ENCODE assay signal across 28 cellular contexts in the genomic region with DNA sequence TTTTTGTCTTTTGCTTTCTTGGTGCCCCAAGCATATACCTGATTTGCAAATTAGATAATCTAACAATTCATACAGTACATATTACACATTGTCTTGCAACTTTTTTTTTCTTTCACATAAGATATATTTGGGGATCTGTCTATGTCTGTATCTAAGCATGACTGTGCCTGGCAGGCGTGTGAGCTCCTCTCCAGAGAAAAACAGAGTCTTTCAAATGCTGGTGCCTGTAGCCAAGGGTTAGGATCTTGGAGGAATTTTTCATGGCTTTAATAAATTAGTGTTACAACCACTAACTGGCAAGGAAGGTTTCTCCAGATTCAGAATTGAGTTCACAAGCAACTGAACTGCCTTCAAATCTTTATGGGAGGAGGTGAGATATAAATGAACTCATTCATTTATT.
"Had no signal": no experiment of that assay in that cellular context is flagged by ENCODE, and none has a peak within 500 bp of the region (broad histone marks: within the 10 kb centered on the region; RNA-seq: fewer than 3 reads in every experiment).

No MANE protein-coding gene starts in this region.

- H3K27ac Mint-ChIP-seq: activated B cell treated with CpG ODN at 0.5 μM for 24 hours; activated CD8-positive, alpha-beta T cell treated with anti-CD3 and anti-CD28 coated beads, Interleukin-2, amount 10 ng/mL, durations not matched to agents 7 days and 5 days; activated naive CD8-positive, alpha-beta T cell; activated T-helper 17 cell treated with anti-CD3 and anti-CD28 coated beads, Interleukin-2, amount 50 U/mL, for 72 hours; dendritic cell treated with granulocyte-macrophage colony-stimulating factor and Interleukin-4, amounts not matched to agents 40 ng/mL and 50 ng/mL, for 4 days; endodermal cell had no signal

- H3K36me3 Mint-ChIP-seq: activated naive CD8-positive, alpha-beta T cell had no signal

- H3K4me3 Mint-ChIP-seq: activated B cell treated with CpG ODN at 0.5 μM for 24 hours; activated CD8-positive, alpha-beta T cell treated with anti-CD3 and anti-CD28 coated beads, Interleukin-2, amount 10 ng/mL, durations not matched to agents 7 days and 5 days; activated naive CD8-positive, alpha-beta T cell; activated T-cell treated with anti-CD3 and anti-CD28 coated beads, Interleukin-2, amount 50 U/mL, for 4 hours; activated T-helper 17 cell treated with anti-CD3 and anti-CD28 coated beads, Interleukin-2, amount 50 U/mL, for 72 hours; central memory CD8-positive, alpha-beta T cell; dendritic cell treated with granulocyte-macrophage colony-stimulating factor and Interleukin-4, amounts not matched to agents 40 ng/mL and 50 ng/mL, for 4 days; endodermal cell had no signal

- DNase-seq: activated B cell treated with CpG ODN at 0.5 μM for 24 hours; activated CD4-positive, alpha-beta T cell treated with anti-CD3 and anti-CD28 coated beads for 48 hours; activated CD4-positive, alpha-beta T cell treated with anti-CD3 and anti-CD28 coated beads, Interleukin-2, amount 50 U/mL, for 1 hour; activated CD4-positive, alpha-beta T cell treated with anti-CD3 and anti-CD28 coated beads, Interleukin-2, amount 50 U/mL, for 48 hours; activated CD8-positive, alpha-beta T cell treated with anti-CD3 and anti-CD28 coated beads, Interleukin-2, amount 10 ng/mL, durations not matched to agents 7 days and 5 days; activated effector memory CD4-positive, alpha-beta T cell treated with Interleukin-2 at 50 U/mL for 16 hours; activated gamma-delta T cell treated with Interleukin-2 at 50 U/mL for 16 hours; activated naive CD4-positive, alpha-beta T cell treated with anti-CD3 and anti-CD28 coated beads, Interleukin-2, amount 50 U/mL, for 16 hours; activated naive CD4-positive, alpha-beta T cell treated with Interleukin-2 at 50 U/mL for 16 hours; activated T-cell treated with anti-CD3 and anti-CD28 coated beads, Interleukin-2, amount 50 U/mL, for 4 hours; amniotic stem cell; anterior cingulate cortex; brain microvascular endothelial cell; dorsolateral prefrontal cortex; effector memory CD4-positive, alpha-beta T cell; endodermal cell; foreskin fibroblast; T-helper 2 cell had no signal

- H3K36me3 ChIP-seq: brain microvascular endothelial cell had no signal

- ATAC-seq: activated CD4-positive, CD25-positive, alpha-beta regulatory T cell treated with anti-CD3 and anti-CD28 coated beads, Interleukin-2, amount 50 U/mL, for 24 hours; activated CD8-positive, alpha-beta T cell treated with anti-CD3 and anti-CD28 coated beads, Interleukin-2, amount 10 ng/mL, durations not matched to agents 7 days and 5 days; activated T-cell treated with anti-CD3 and anti-CD28 coated beads, Interleukin-2, amount 50 U/mL, for 4 hours; activated T-helper 17 cell treated with anti-CD3 and anti-CD28 coated beads, Interleukin-2, amount 50 U/mL, for 72 hours; esophagus mucosa had no signal

- H3K27ac ChIP-seq: coronary artery, dorsolateral prefrontal cortex, VCaP had no signal

- FAIRE-seq: astrocyte, bronchial epithelial cell had no signal

- H3K4me3 ChIP-seq: coronary artery, dorsolateral prefrontal cortex had no signal

- H3K27me3 ChIP-seq: brain microvascular endothelial cell had no signal

- H3K9me3 Mint-ChIP-seq: activated B cell treated with CpG ODN at 0.5 μM for 24 hours; activated T-cell treated with anti-CD3 and anti-CD28 coated beads, Interleukin-2, amount 50 U/mL, for 4 hours; activated T-helper 17 cell treated with anti-CD3 and anti-CD28 coated beads, Interleukin-2, amount 50 U/mL, for 72 hours; central memory CD8-positive, alpha-beta T cell; dendritic cell treated with granulocyte-macrophage colony-stimulating factor and Interleukin-4, amounts not matched to agents 40 ng/mL and 50 ng/mL, for 4 days; endodermal cell had no signal
